8 cellular contexts compared by ENCODE assay signal in genomic region chr15:41544650-41545015, GRCh38. TPM values are rescaled to one million over a fixed set of nuclear protein-coding genes. Genes with fewer than 3 reads are reported as not detected.
DNase-seq lines count a peak whose midpoint lies in the region; ATAC-seq and TF ChIP-seq lines count a peak whose summit lies in the region.

No MANE protein-coding gene starts in this region.

- H2AFZ ChIP-seq in OCI-LY7 (ENCODE audit: low read length), result peak overlapping the region; percentile 92; the same call in 1 of the 2 replicates

- H3K36me3 Mint-ChIP-seq in endothelial cell (ENCODE audit: low read depth, unreplicated experiment), result no peaks in the 10 kb centered on the region

- no peaks in the 10 kb centered on the region for H3K36me3 ChIP-seq in OCI-LY7 (ENCODE audit: insufficient read depth, low read length)

- no peaks in the 10 kb centered on the region for H3K9me3 Mint-ChIP-seq in endothelial cell (ENCODE audit: unreplicated experiment)

- no peaks in the 10 kb centered on the region for H4K20me1 ChIP-seq in OCI-LY7 (ENCODE audit: insufficient read depth, low read length)

- H3K9me2 ChIP-seq in OCI-LY7 (ENCODE audit: insufficient read depth, low read length), result no peaks in the 10 kb centered on the region

- CTCF ChIA-PET in OCI-LY7 (lab: Charles Lee; ENCODE audit: unreplicated experiment), result no interaction called here

- H3K27ac ChIP-seq in OCI-LY7 (ENCODE audit: low read depth, low read length, poor library complexity, severe bottlenecking), result no peak overlapping the region

- intact Hi-C loops in OCI-LY7 (cut with micrococcal nuclease; ENCODE audit: unreplicated experiment), result no loop called here

- peak; percentile 25 for ATAC-seq in omental fat pad (ENCODE audit: low FRiP score)
- no peak for ATAC-seq in HG03571 (IDR thresholded peaks at IDR 0.05; ENCODE audit: unreplicated experiment)
- no peak for ATAC-seq in HG03159 (IDR thresholded peaks at IDR 0.05; ENCODE audit: unreplicated experiment)

- peaks cover 11% of the 10 kb centered on the region; the same call in 1 of the 2 replicates for H3K79me2 ChIP-seq in OCI-LY7 (ENCODE audit: insufficient read depth, low read depth, low read length)

- TF ChIP-seq CTCF in OCI-LY7 (conservative IDR thresholded peaks at IDR 0.05; ENCODE audit: low read length), result no peak
- TF ChIP-seq CTCF in endothelial cell (IDR thresholded peaks at IDR 0.05; ENCODE audit: unreplicated experiment), result no peak
- TF ChIP-seq CTCF in omental fat pad (IDR thresholded peaks at IDR 0.05), result no peak

- H3K4me1 Mint-ChIP-seq in endothelial cell (ENCODE audit: unreplicated experiment), result peaks cover 10% of the 10 kb centered on the region

- H3K9me3 ChIP-seq in OCI-LY7 (ENCODE audit: low read length), result no peaks in the 10 kb centered on the region

- H3K4me3 ChIP-seq in OCI-LY7 (ENCODE audit: low read depth, low read length, poor library complexity, severe bottlenecking), result peak overlapping the region; percentile 89

- H3K27me3 Mint-ChIP-seq in endothelial cell (ENCODE audit: unreplicated experiment), result peaks cover 8% of the 10 kb centered on the region

- H3K4me1 ChIP-seq in OCI-LY7 (ENCODE audit: insufficient read depth, low read length, poor library complexity, severe bottlenecking), result peaks cover 6% of the 10 kb centered on the region

- BruUV-seq in OCI-LY7 (replicated peaks; lab: Mats Ljungman, UMichigan), result no TSS peak

- peak overlapping the region; percentile 87; the same call in 1 of the 2 replicates for H3K4me2 ChIP-seq in OCI-LY7 (ENCODE audit: low read length)

- peak; percentile 40 for DNase-seq in CD1c-positive myeloid dendritic cell (ENCODE audit: extremely low spot score)
- DNase-seq in OCI-LY7 (ENCODE audit: low spot score), result no peak
- no peak for DNase-seq in endothelial cell (ENCODE audit: low spot score)
- no peak for DNase-seq in omental fat pad (ENCODE audit: low spot score)
- DNase-seq in NCI-H82 treated with DMSO at 0.1 percent for 48 hours (lab: John Stamatoyannopoulos, UW; ENCODE audit: unreplicated experiment), result no peak
- no peak for DNase-seq in kidney glomerular epithelial cell (lab: John Stamatoyannopoulos, UW)

- peak overlapping the region; percentile 20 for H3K27ac Mint-ChIP-seq in endothelial cell (ENCODE audit: unreplicated experiment)

- peak overlapping the region; percentile 87 for H3K4me3 Mint-ChIP-seq in endothelial cell (ENCODE audit: unreplicated experiment)

- POLR2A ChIA-PET in OCI-LY7 (lab: Charles Lee), result interaction anchor here (0.7 to 1.1 kb wide), 5 partner anchors 8 to 427 kb away, joined by 3 to 6 read pairs (median 3); partner anchors contain the start of gene EHD4

RNA-seq across cellular contexts. Expression of gene RPAP1, which starts 0.6 kb away (rescaled TPM):
- 19.3 and 24.3 TPM in 2 replicates for total RNA-seq in OCI-LY7 (2014; rRNA removed; shearing (Covaris generic))
- total RNA-seq in OCI-LY7 (2022), result 39.9 and 51.6 TPM in 2 replicates
- total RNA-seq in endothelial cell (ENCODE audit: unreplicated experiment), result 41.2 TPM
- total RNA-seq in omental fat pad, result 10 to 100 TPM; 16.4 to 29.1 (median 20.3) TPM

RNA-seq across cellular contexts. Expression of gene TYRO3, which starts 14.4 kb away (rescaled TPM):
- not detected in 2 replicates for total RNA-seq in OCI-LY7 (2014; rRNA removed; shearing (Covaris generic))
- total RNA-seq in OCI-LY7 (2022), result 0.13 and 0.48 TPM in 2 replicates
- 115 TPM for total RNA-seq in endothelial cell (ENCODE audit: unreplicated experiment)
- 10 to 100 TPM; 13.4 to 59.9 (median 40.6) TPM for total RNA-seq in omental fat pad

RNA-seq across cellular contexts. Expression of gene LTK, which starts 31.0 kb away (rescaled TPM):
- total RNA-seq in OCI-LY7 (2014; rRNA removed; shearing (Covaris generic)), result 0.10 and 0.22 TPM in 2 replicates
- total RNA-seq in OCI-LY7 (2022) (0.11 TPM in 2 replicates), endothelial cell (ENCODE audit: unreplicated experiment) (25.7 TPM), omental fat pad (1 to 10 TPM in 1 of 4 donors, under 1 TPM in 2, not detected in 1; 0.19 to 1.3 (median 0.84) TPM)

RNA-seq across cellular contexts. Expression of gene ITPKA, which starts 51.0 kb away (rescaled TPM):
- not detected in 2 replicates for total RNA-seq in OCI-LY7 (2014; rRNA removed; shearing (Covaris generic))
- total RNA-seq in OCI-LY7 (2022) (not detected in 2 replicates), endothelial cell (ENCODE audit: unreplicated experiment) (4.2 TPM), omental fat pad (1 to 10 TPM in 2 of 4 donors, not detected in 2; 1.2 to 2.0 TPM)

Comparison
In these comparisons a context has a peak if more than half of its experiments do, and no peak if none do; other contexts are left out.
1. RNA of gene TYRO3, which starts 14.4 kb away (total RNA-seq): 115 TPM in endothelial cell (single experiment) and 13.4 to 59.9 TPM in omental fat pad; 0.13 to 0.48 TPM in OCI-LY7; every median in the first group is over 4 times any median in the second.
2. RNA of gene LTK, which starts 31.0 kb away (total RNA-seq): 25.7 TPM in endothelial cell (single experiment); 0.19 to 1.3 TPM in omental fat pad and 0.10 to 0.22 TPM in OCI-LY7; every median in the first group is over 10 times any median in the second.